In the genomic region with DNA sequence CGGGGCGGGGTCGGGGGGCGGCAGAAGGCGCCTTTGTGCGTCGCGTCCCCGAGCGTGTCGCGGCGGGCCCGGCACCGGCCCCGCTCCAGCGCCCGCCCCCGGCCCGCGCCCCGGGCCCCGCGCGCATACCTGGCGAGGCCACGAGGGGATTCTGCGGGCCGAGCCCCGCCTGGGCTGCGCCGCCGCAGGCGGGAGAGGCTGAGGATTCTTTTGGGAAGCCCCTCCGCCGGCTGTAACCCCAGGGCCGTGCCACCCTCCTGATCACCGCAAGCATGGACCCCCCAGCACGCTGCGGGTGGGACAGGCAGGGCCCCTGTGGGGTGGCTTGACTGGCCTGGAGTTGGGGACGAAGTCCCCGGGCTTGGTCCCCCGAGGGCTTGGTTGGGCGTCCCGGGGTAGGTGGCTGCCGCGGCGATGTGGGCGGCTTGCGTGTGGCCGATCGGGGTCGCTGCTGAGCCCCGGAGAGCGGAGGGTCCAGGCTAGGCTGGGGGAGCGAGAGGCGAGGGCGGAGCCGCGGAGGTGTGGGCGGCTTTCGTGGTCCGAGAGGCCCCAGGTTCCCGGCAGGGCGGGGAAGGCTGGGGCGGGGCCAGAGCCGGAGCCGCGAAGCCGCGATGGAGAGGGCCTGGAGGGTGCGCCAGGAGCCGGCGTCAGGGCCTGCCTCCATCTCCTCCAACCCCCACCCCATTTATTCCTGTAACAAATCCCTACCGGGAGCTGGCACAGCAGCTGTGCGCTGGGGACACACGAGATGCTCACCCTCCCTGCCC, we compare ENCODE assay signal across 8 cellular contexts. TPM values are rescaled to one million over a fixed set of nuclear protein-coding genes. Genes with fewer than 3 reads are reported as not detected.
DNase-seq lines count a peak whose midpoint lies in the region; ATAC-seq and TF ChIP-seq lines count a peak whose summit lies in the region.

No MANE protein-coding gene starts in this region.

- intact Hi-C loops in naive thymus-derived CD4-positive, alpha-beta T cell (cut with micrococcal nuclease): loop anchor here (1.0 to 10.0 kb wide), 10 partner anchors 74 to 434 kb away; partner anchors contain the start of genes BRF1 (in 2 of the 2), NUDT14 (in 2 of the 2), TEDC1 (in 2 of the 2) and JAG2 (in 1 of the 2)

- ATAC-seq in HG02571 (IDR thresholded peaks at IDR 0.05; ENCODE audit: unreplicated experiment): peak; percentile 47
- peak; percentile 47 for ATAC-seq in naive thymus-derived CD4-positive, alpha-beta T cell
- peak; percentile 79 for ATAC-seq in stimulated activated naive CD8-positive, alpha-beta T cell treated with anti-CD3 and anti-CD28 coated beads, Interleukin-15, Interleukin-2, amounts not matched to agents 100 U/mL and 50 U/mL, for 24 hours

- peak overlapping the region; percentile 72 for H3K4me3 ChIP-seq in GM06990 (replicated peaks; ENCODE audit: low read depth, low read length)
- H3K4me3 ChIP-seq in esophagus (ENCODE audit: low read depth in 1 of 2, low read length in 2 of 2): peak overlapping the region; percentile 60 to 62
- peak overlapping the region; percentile 67 for H3K4me3 ChIP-seq in naive thymus-derived CD4-positive, alpha-beta T cell (ENCODE audit: low read length)

- 1% methylated on average over 28 to 77 of the region's 77 CpGs for WGBS in esophagus, 2 donors

- peak; percentile 65 for TF ChIP-seq CTCF in GM06990 (IDR thresholded peaks at IDR 0.05; ENCODE audit: insufficient read depth, low read length, poor library complexity, severe bottlenecking)

- CTCF ChIA-PET in naive thymus-derived CD4-positive, alpha-beta T cell (lab: Charles Lee): no interaction called here

- peaks cover 0 to 4% (median 0%) of the 10 kb centered on the region in 5 donors for H3K27me3 Mint-ChIP-seq in naive thymus-derived CD4-positive, alpha-beta T cell

- DNase-seq in GM06990 (ENCODE audit: extremely low read depth, insufficient read length): peak; percentile 87
- DNase-seq in NCI-H526 treated with DMSO at 0.1 percent for 48 hours (lab: John Stamatoyannopoulos, UW): peak; percentile 74
- DNase-seq in activated T-cell treated with anti-CD3 and anti-CD28 coated beads for 24 hours (ENCODE audit: low read depth): peak; percentile 73
- DNase-seq in naive thymus-derived CD4-positive, alpha-beta T cell: peak in 7 of 9 donors; percentile 23 to 84 (median 31)
- peak; percentile 91 for DNase-seq in stimulated activated naive CD8-positive, alpha-beta T cell treated with anti-CD3 and anti-CD28 coated beads, Interleukin-15, Interleukin-2, amounts not matched to agents 100 U/mL and 50 U/mL, for 24 hours
- no peak for DNase-seq in NCI-H2029 treated with DMSO at 0.1 percent for 48 hours (lab: John Stamatoyannopoulos, UW)

- no peaks in the 10 kb centered on the region for H3K9me3 Mint-ChIP-seq in naive thymus-derived CD4-positive, alpha-beta T cell

- POLR2A ChIA-PET in naive thymus-derived CD4-positive, alpha-beta T cell (lab: Charles Lee): interaction anchor here (0.6 to 1.1 kb wide), 5 partner anchors 8 to 124 kb away, joined by 3 read pairs; partner anchors contain the start of genes CDCA4 and GPR132

- H3K4me1 ChIP-seq in esophagus (ENCODE audit: control insufficient read depth in 2 of 2, insufficient read depth in 2 of 2, low read length in 1 of 2): peaks cover 8 to 47% of the 10 kb centered on the region in 2 donors
- peaks cover 14 to 15% of the 10 kb centered on the region in 2 donors for H3K4me1 ChIP-seq in naive thymus-derived CD4-positive, alpha-beta T cell (ENCODE audit: control insufficient read depth in 2 of 2, insufficient read depth in 2 of 2, low read length in 2 of 2)

- no peaks in the 10 kb centered on the region for H3K36me3 ChIP-seq in GM06990 (ENCODE audit: control insufficient read depth, insufficient read depth, low read length)
- H3K36me3 ChIP-seq in esophagus (ENCODE audit: control insufficient read depth in 2 of 2, insufficient read depth in 2 of 2, low read length in 1 of 2): no peaks in the 10 kb centered on the region
- no peaks in the 10 kb centered on the region for H3K36me3 ChIP-seq in naive thymus-derived CD4-positive, alpha-beta T cell (ENCODE audit: control insufficient read depth in 2 of 3, insufficient read depth in 3 of 3, low read length in 3 of 3)

- H3K4me3 Mint-ChIP-seq in naive thymus-derived CD4-positive, alpha-beta T cell: peak overlapping the region; percentile 46 to 84 (median 72)

- H3K27me3 ChIP-seq in GM06990 (replicated peaks; ENCODE audit: control insufficient read depth, insufficient read depth, low read length) (no peaks in the 10 kb centered on the region), esophagus (ENCODE audit: control insufficient read depth in 1 of 2, insufficient read depth in 2 of 2, low read length in 2 of 2) (no peaks in the 10 kb centered on the region)
- H3K27me3 ChIP-seq in naive thymus-derived CD4-positive, alpha-beta T cell (ENCODE audit: control insufficient read depth in 2 of 2, insufficient read depth in 2 of 2, low read length in 2 of 2): no peaks in the 10 kb centered on the region

- peaks cover 0 to 1% (median 0%) of the 10 kb centered on the region in 5 donors for H3K36me3 Mint-ChIP-seq in naive thymus-derived CD4-positive, alpha-beta T cell

- peak overlapping the region; percentile 84 to 90 for H3K27ac ChIP-seq in esophagus (ENCODE audit: low read depth in 2 of 2, low read length in 1 of 2)
- H3K27ac ChIP-seq in naive thymus-derived CD4-positive, alpha-beta T cell (ENCODE audit: low read depth, low read length): peak overlapping the region; percentile 87

- no peaks in the 10 kb centered on the region for H3K9me3 ChIP-seq in esophagus (ENCODE audit: control insufficient read depth in 2 of 2, insufficient read depth in 1 of 2, low read depth in 1 of 2, low read length in 1 of 2)
- H3K9me3 ChIP-seq in naive thymus-derived CD4-positive, alpha-beta T cell (ENCODE audit: control insufficient read depth in 2 of 3, low read length in 3 of 3): no peaks in the 10 kb centered on the region

- H3K4me1 Mint-ChIP-seq in naive thymus-derived CD4-positive, alpha-beta T cell: peaks cover 5 to 22% (median 16%) of the 10 kb centered on the region in 7 donors

- peak overlapping the region in 6 of 9 donors; percentile 41 to 72 (median 60) for H3K27ac Mint-ChIP-seq in naive thymus-derived CD4-positive, alpha-beta T cell

RNA-seq across cellular contexts. Expression of gene GPR132, which starts 28.4 kb away (rescaled TPM):
- polyA plus RNA-seq in esophagus: under 1 TPM; 0.42 to 0.47 TPM
- total RNA-seq in naive thymus-derived CD4-positive, alpha-beta T cell: 10 to 100 TPM; 37.8 to 58.7 (median 45.2) TPM
- 10 to 100 TPM in 1 of 2 donors, 1 to 10 TPM in 1; 9.3 to 40.2 TPM for polyA plus RNA-seq in naive thymus-derived CD4-positive, alpha-beta T cell

Comparison
In these comparisons a context has a peak if more than half of its experiments do, and no peak if none do; other contexts are left out.
1. RNA of gene GPR132, which starts 28.4 kb away (polyA plus RNA-seq): 9.3 to 40.2 TPM in naive thymus-derived CD4-positive, alpha-beta T cell; 0.42 to 0.47 TPM in esophagus; every median in the first group is over 4 times any median in the second.
2. Peak in every context shown above with its lines, with median percentiles within 50 percentile points of each other: H3K4me3 ChIP-seq and ATAC-seq.